ENCODE assay signal across 19 cellular contexts in the genomic region with DNA sequence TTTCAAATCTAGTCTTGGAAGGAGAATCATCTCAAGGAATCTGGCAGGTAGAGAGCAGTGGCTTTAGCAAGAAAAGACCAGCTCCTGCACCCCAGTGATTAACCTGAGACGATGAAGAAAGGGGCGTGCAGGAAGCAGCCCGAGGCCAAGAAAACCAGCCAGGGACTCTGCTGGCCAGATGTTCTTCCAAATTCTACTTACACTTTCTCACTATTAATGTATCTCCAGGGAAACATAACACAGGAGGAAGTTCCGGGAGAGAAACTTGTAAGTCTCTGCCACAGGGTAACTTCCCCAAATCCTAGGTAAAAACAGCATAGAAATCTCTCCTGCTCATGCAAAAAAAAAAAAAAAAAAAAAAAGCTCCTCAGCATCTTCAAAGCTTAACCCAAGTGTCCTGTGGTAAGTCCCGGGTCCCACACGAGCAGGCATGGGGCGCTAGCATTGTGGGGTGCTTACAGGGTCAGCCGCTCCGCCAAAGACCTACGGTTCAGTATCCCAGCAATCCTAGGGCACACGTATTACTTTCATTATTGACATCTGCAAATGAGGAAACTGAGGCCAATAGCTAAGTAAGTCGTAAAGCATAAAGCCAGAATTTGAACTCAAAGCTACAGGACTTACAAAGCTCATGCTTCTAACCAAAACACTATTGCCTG.
DNase-seq lines count a peak whose midpoint lies in the region; ATAC-seq and TF ChIP-seq lines count a peak whose summit lies in the region.
"Had no signal": no experiment of that assay in that cellular context is flagged by ENCODE, and none has a peak within 500 bp of the region (broad histone marks: within the 10 kb centered on the region; RNA-seq: fewer than 3 reads in every experiment).

No MANE protein-coding gene starts in this region.

- peaks cover 29 to 70% (median 32%) of the 10 kb centered on the region in 3 donors for H3K36me3 Mint-ChIP-seq in immature natural killer cell

- H3K4me3 ChIP-seq in left ventricle myocardium inferior: no peak overlapping the region
- H3K4me3 ChIP-seq: ascending aorta, coronary artery, mucosa of descending colon, PC-9 had no signal

- intact Hi-C loops in Right ventricle myocardium superior (cut with DNase I) (no loop called here), left ventricle myocardium inferior (cut with micrococcal nuclease) (no loop called here)

- no peak overlapping the region for H3K27ac ChIP-seq in left ventricle myocardium inferior (replicated peaks)
- H3K27ac ChIP-seq: ascending aorta, coronary artery, PC-9 had no signal

- H3K36me3 ChIP-seq in left ventricle myocardium inferior: no peaks in the 10 kb centered on the region
- H3K36me3 ChIP-seq: ascending aorta, BE2C had no signal

- ATAC-seq in Right ventricle myocardium superior (ENCODE audit: poor library complexity): peak; percentile 53
- no peak for ATAC-seq in GM21360 (IDR thresholded peaks at IDR 0.05; ENCODE audit: unreplicated experiment)
- ATAC-seq: activated T-cell treated with anti-CD3 and anti-CD28 coated beads, Interleukin-2, amount 50 U/mL, for 72 hours; mucosa of descending colon; stimulated activated naive CD8-positive, alpha-beta T cell treated with anti-CD3 and anti-CD28 coated beads, Interleukin-15, Interleukin-2, amounts not matched to agents 100 U/mL and 50 U/mL, for 24 hours; WTC11 had no signal

- DNase-seq in Right ventricle myocardium superior (no peak), left ventricle myocardium inferior (no peak), NOMO-1 treated with DMSO at 0.1 percent for 48 hours (lab: John Stamatoyannopoulos, UW; ENCODE audit: unreplicated experiment) (peak; percentile 72), immature natural killer cell (no peak), ureter (ENCODE audit: low spot score) (peak; percentile 1), midbrain (lab: John Stamatoyannopoulos, UW) (no peak), NCI-H1105 (lab: John Stamatoyannopoulos, UW) (no peak)
- DNase-seq: activated T-cell treated with anti-CD3 and anti-CD28 coated beads, Interleukin-2, amount 50 U/mL, for 72 hours; BE2C; DND-41; mucosa of descending colon; NCI-H187; NCI-H524 treated with DMSO at 0.1 percent for 48 hours; PC-9; stimulated activated naive CD8-positive, alpha-beta T cell treated with anti-CD3 and anti-CD28 coated beads, Interleukin-15, Interleukin-2, amounts not matched to agents 100 U/mL and 50 U/mL, for 24 hours had no signal

- peak overlapping the region; percentile 23 to 88 (median 77) for H3K27ac Mint-ChIP-seq in immature natural killer cell

- H3K27me3 Mint-ChIP-seq in immature natural killer cell (ENCODE audit: low read depth in 3 of 3): peaks cover 2 to 16% (median 11%) of the 10 kb centered on the region in 3 donors

- TF ChIP-seq CTCF in left ventricle myocardium inferior (IDR thresholded peaks at IDR 0.05; ENCODE audit: borderline replicate concordance): no peak

- no peaks in the 10 kb centered on the region for H3K4me1 ChIP-seq in left ventricle myocardium inferior
- H3K4me1 ChIP-seq: ascending aorta, BE2C had no signal

- H3K27me3 ChIP-seq in left ventricle myocardium inferior (ENCODE audit: low read depth): peaks cover 70% of the 10 kb centered on the region
- H3K27me3 ChIP-seq: ascending aorta had no signal

- H3K9me3 Mint-ChIP-seq in immature natural killer cell: no peaks in the 10 kb centered on the region
- H3K9me3 Mint-ChIP-seq: activated T-cell treated with anti-CD3 and anti-CD28 coated beads, Interleukin-2, amount 50 U/mL, for 72 hours; WTC11 had no signal

- peaks cover 23 to 25% of the 10 kb centered on the region in 2 donors for H3K4me1 Mint-ChIP-seq in immature natural killer cell

- no peak overlapping the region for H3K4me3 Mint-ChIP-seq in immature natural killer cell
- H3K4me3 Mint-ChIP-seq: activated T-cell treated with anti-CD3 and anti-CD28 coated beads, Interleukin-2, amount 50 U/mL, for 72 hours; WTC11 had no signal

- H3K9me3 ChIP-seq in left ventricle myocardium inferior (replicated peaks): no peaks in the 10 kb centered on the region
- H3K9me3 ChIP-seq: ascending aorta, BE2C, mucosa of descending colon had no signal

Comparison
In these comparisons a context has a peak if more than half of its experiments do, and no peak if none do; other contexts are left out.
1. DNase-seq: peak in NOMO-1 treated with DMSO at 0.1 percent for 48 hours (single experiment) and ureter (single experiment); none in Right ventricle myocardium superior (single experiment), left ventricle myocardium inferior (single experiment), immature natural killer cell (0 of 3), midbrain (single experiment) and NCI-H1105 (single experiment).